ENCODE assay signal across 8 cellular contexts in genomic region chr19:36916991-36917390, GRCh38. TPM values are rescaled to one million over a fixed set of nuclear protein-coding genes. Genes with fewer than 3 reads are reported as not detected.
DNase-seq lines count a peak whose midpoint lies in the region; ATAC-seq and TF ChIP-seq lines count a peak whose summit lies in the region.

No MANE protein-coding gene starts in this region.

- intact Hi-C loops in naive thymus-derived CD4-positive, alpha-beta T cell (cut with micrococcal nuclease), result loop anchor here (1.0 to 10.0 kb wide), 27 partner anchors 56 to 862 kb away; partner anchors contain the start of genes ZNF345 (in 2 of the 2), ZNF382 (in 2 of the 2), ZNF461 (in 2 of the 2) and ZNF540 (in 2 of the 2)

- H3K4me2 ChIP-seq in OCI-LY3 (ENCODE audit: low read length), result peak overlapping the region; percentile 86

- H3K27ac ChIP-seq in OCI-LY3 (ENCODE audit: low read length), result peak overlapping the region; percentile 69
- peak overlapping the region; percentile 94 for H3K27ac ChIP-seq in naive thymus-derived CD4-positive, alpha-beta T cell (ENCODE audit: low read depth, low read length)

- H3K27me3 Mint-ChIP-seq in naive thymus-derived CD4-positive, alpha-beta T cell, result no peaks in the 10 kb centered on the region

- H4K20me1 ChIP-seq in OCI-LY3 (ENCODE audit: insufficient read depth, low read length), result no peaks in the 10 kb centered on the region

- H3K9ac ChIP-seq in OCI-LY3 (ENCODE audit: low read length) (peak overlapping the region; percentile 83), endocrine pancreas (ENCODE audit: control insufficient read depth, insufficient read depth, low read length) (peak overlapping the region; percentile 68)

- peak; percentile 43 for DNase-seq in ELR (ENCODE audit: low read depth)
- no peak for DNase-seq in naive thymus-derived CD4-positive, alpha-beta T cell
- no peak for DNase-seq in GM13976 (ENCODE audit: low spot score)
- no peak for DNase-seq in SKM-1 treated with dmso at 0.1 percent for 144 hours (lab: John Stamatoyannopoulos, UW; ENCODE audit: unreplicated experiment)
- DNase-seq in HAP-1 (ENCODE audit: low spot score in 2 of 2), result no peak

- peak overlapping the region; percentile 87 to 99 (median 95) for H3K4me3 Mint-ChIP-seq in naive thymus-derived CD4-positive, alpha-beta T cell

- H3K9me3 Mint-ChIP-seq in naive thymus-derived CD4-positive, alpha-beta T cell, result peaks cover 0 to 81% (median 36%) of the 10 kb centered on the region in 11 donors

- H3K4me1 ChIP-seq in OCI-LY3 (ENCODE audit: low read length) (peaks cover 6% of the 10 kb centered on the region), endocrine pancreas (ENCODE audit: control insufficient read depth, insufficient read depth, low read length) (peaks cover 5% of the 10 kb centered on the region), HAP-1 (no peaks in the 10 kb centered on the region)
- H3K4me1 ChIP-seq in naive thymus-derived CD4-positive, alpha-beta T cell (ENCODE audit: control insufficient read depth in 2 of 2, insufficient read depth in 2 of 2, low read length in 2 of 2), result peaks cover 8 to 13% of the 10 kb centered on the region in 2 donors

- in situ Hi-C loops in GM13976 (cut with MboI; ENCODE audit: low sequenced_read_pairs, unreplicated experiment) (no loop called here), HAP-1 (cut with MboI; ENCODE audit: low sequenced_read_pairs) (no loop called here)

- no peak for ATAC-seq in naive thymus-derived CD4-positive, alpha-beta T cell
- no peak for ATAC-seq in HG03108 (IDR thresholded peaks at IDR 0.05; ENCODE audit: unreplicated experiment)

- H2AFZ ChIP-seq in OCI-LY3 (ENCODE audit: low read depth, low read length), result peak overlapping the region; percentile 93

- peaks cover 38% of the 10 kb centered on the region; the same call in 1 of the 2 replicates for H3K9me3 ChIP-seq in OCI-LY3 (ENCODE audit: insufficient read depth, low read length)
- H3K9me3 ChIP-seq in endocrine pancreas (ENCODE audit: control insufficient read depth, low read length), result no peaks in the 10 kb centered on the region
- H3K9me3 ChIP-seq in naive thymus-derived CD4-positive, alpha-beta T cell (ENCODE audit: control insufficient read depth in 2 of 3, low read length in 3 of 3), result peaks cover 0 to 10% (median 0%) of the 10 kb centered on the region in 3 experiments
- no peaks in the 10 kb centered on the region for H3K9me3 ChIP-seq in HAP-1

- H3K36me3 ChIP-seq in OCI-LY3 (replicated peaks; ENCODE audit: low read depth, low read length) (peaks cover 60% of the 10 kb centered on the region), endocrine pancreas (ENCODE audit: control insufficient read depth, insufficient read depth, low read length) (peaks cover 3% of the 10 kb centered on the region), HAP-1 (replicated peaks) (no peaks in the 10 kb centered on the region)
- peaks cover 0 to 39% (median 7%) of the 10 kb centered on the region in 3 experiments for H3K36me3 ChIP-seq in naive thymus-derived CD4-positive, alpha-beta T cell (ENCODE audit: control insufficient read depth in 2 of 3, insufficient read depth in 3 of 3, low read length in 3 of 3)

- TF ChIP-seq CTCF in OCI-LY3 (IDR thresholded peaks at IDR 0.05; ENCODE audit: low read depth, low read length) (no peak), GM13976 (IDR thresholded peaks at IDR 0.05; ENCODE audit: borderline replicate concordance, control extremely low read depth, extremely low read depth, insufficient read depth, missing control alignments) (no peak)

- H3K79me2 ChIP-seq in OCI-LY3 (ENCODE audit: low read length), result peaks cover 8% of the 10 kb centered on the region

- peaks cover 23 to 78% (median 71%) of the 10 kb centered on the region in 5 donors for H3K36me3 Mint-ChIP-seq in naive thymus-derived CD4-positive, alpha-beta T cell

- peak overlapping the region; percentile 89 for H3K4me3 ChIP-seq in OCI-LY3 (ENCODE audit: low read length)
- peak overlapping the region; percentile 94 for H3K4me3 ChIP-seq in endocrine pancreas (ENCODE audit: control insufficient read depth, insufficient read depth, low read length)
- H3K4me3 ChIP-seq in naive thymus-derived CD4-positive, alpha-beta T cell (ENCODE audit: low read length), result peak overlapping the region; percentile 95
- no peak overlapping the region for H3K4me3 ChIP-seq in HAP-1

- POLR2A ChIA-PET in naive thymus-derived CD4-positive, alpha-beta T cell (lab: Charles Lee), result interaction anchor here (1.1 to 2.2 kb wide), 3 partner anchors 56 to 312 kb away, joined by 4 to 6 read pairs (median 5); partner anchors contain the start of genes ZNF382 and ZNF790

- peaks cover 19 to 46% (median 29%) of the 10 kb centered on the region in 7 donors for H3K4me1 Mint-ChIP-seq in naive thymus-derived CD4-positive, alpha-beta T cell

- H3K27me3 ChIP-seq in OCI-LY3 (ENCODE audit: low read depth, low read length) (no peaks in the 10 kb centered on the region), endocrine pancreas (ENCODE audit: control insufficient read depth, insufficient read depth, low read length) (no peaks in the 10 kb centered on the region), HAP-1 (ENCODE audit: low read depth) (no peaks in the 10 kb centered on the region)
- H3K27me3 ChIP-seq in naive thymus-derived CD4-positive, alpha-beta T cell (ENCODE audit: control insufficient read depth in 2 of 2, insufficient read depth in 2 of 2, low read length in 2 of 2), result no peaks in the 10 kb centered on the region

- CTCF ChIA-PET in naive thymus-derived CD4-positive, alpha-beta T cell (lab: Charles Lee), result no interaction called here

- H3K27ac Mint-ChIP-seq in naive thymus-derived CD4-positive, alpha-beta T cell, result peak overlapping the region; percentile 88 to 97 (median 94)

RNA-seq across cellular contexts. Expression of gene ZNF568, which starts 0.9 kb away (rescaled TPM):
- 10 to 100 TPM in 2 of 5 experiments, 1 to 10 TPM in 3; 8.2 to 18.0 (median 9.3) TPM for total RNA-seq in naive thymus-derived CD4-positive, alpha-beta T cell
- polyA plus RNA-seq in naive thymus-derived CD4-positive, alpha-beta T cell, result 10 to 100 TPM in 1 of 2 donors, 1 to 10 TPM in 1; 9.5 to 15.1 TPM

RNA-seq across cellular contexts. Expression of gene ZNF829, which starts 0.9 kb away (rescaled TPM):
- total RNA-seq in naive thymus-derived CD4-positive, alpha-beta T cell, result 1 to 10 TPM; 2.6 to 9.0 (median 6.3) TPM
- polyA plus RNA-seq in naive thymus-derived CD4-positive, alpha-beta T cell, result 1 to 10 TPM; 2.6 to 7.2 TPM
